ENCODE assay signal across 9 cellular contexts in the genomic region with DNA sequence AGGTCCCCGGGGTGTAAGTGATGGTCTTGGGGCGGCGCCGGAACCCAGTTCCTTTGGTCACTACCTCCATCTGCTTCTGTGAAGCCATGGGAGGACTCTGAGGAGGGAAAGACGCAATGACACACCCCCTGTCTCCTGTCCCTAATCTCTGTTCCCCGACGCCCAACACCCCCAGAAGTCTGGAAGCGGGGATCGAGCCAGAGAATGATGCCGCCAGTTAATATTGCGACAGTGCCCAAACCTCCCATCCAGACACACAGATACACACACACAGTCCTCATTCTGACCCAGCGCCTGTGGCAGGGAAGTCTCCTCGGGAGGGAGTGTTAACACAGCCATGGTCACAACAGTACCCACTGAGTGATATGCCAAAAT. TPM values are rescaled to one million over a fixed set of nuclear protein-coding genes. Genes with fewer than 3 reads are reported as not detected.
DNase-seq lines count a peak whose midpoint lies in the region; TF ChIP-seq lines count a peak whose summit lies in the region.
"Had no signal": no experiment of that assay in that cellular context is flagged by ENCODE, and none has a peak within 500 bp of the region (broad histone marks: within the 10 kb centered on the region; RNA-seq: fewer than 3 reads in every experiment).

No MANE protein-coding gene starts in this region.

- TF ChIP-seq CTCF in KMS-11 (conservative IDR thresholded peaks at IDR 0.05; ENCODE audit: low read depth, low read length): no peak
- TF ChIP-seq CTCF in colonic mucosa (IDR thresholded peaks at IDR 0.05): no peak

- H3K9ac ChIP-seq in KMS-11: no peak overlapping the region
- H3K9ac ChIP-seq in colonic mucosa (ENCODE audit: low read depth in 2 of 2, low read length in 2 of 2): peak overlapping the region; percentile 69 to 90
- peak overlapping the region; percentile 93 for H3K9ac ChIP-seq in mucosa of stomach (ENCODE audit: low read length)

- peak; percentile 16 for DNase-seq in SHP77 treated with DMSO at 0.1 percent for 48 hours (lab: John Stamatoyannopoulos, UW)
- no peak for DNase-seq in SHP77 (lab: John Stamatoyannopoulos, UW)
- DNase-seq in colonic mucosa: no peak
- DNase-seq in T-helper 9 cell: no peak
- DNase-seq in NCI-H1092 treated with DMSO at 0.1 percent for 48 hours (lab: John Stamatoyannopoulos, UW): no peak
- DNase-seq in cortex of kidney (lab: John Stamatoyannopoulos, UW): no peak

- no peaks in the 10 kb centered on the region for H4K20me1 ChIP-seq in KMS-11 (ENCODE audit: insufficient read depth)

- no peaks in the 10 kb centered on the region; the same call in 1 of the 2 replicates for H3K27me3 ChIP-seq in KMS-11 (ENCODE audit: insufficient read depth, low read depth)
- H3K27me3 ChIP-seq in colonic mucosa: no peaks in the 10 kb centered on the region
- peaks cover 3% of the 10 kb centered on the region for H3K27me3 ChIP-seq in mucosa of stomach (ENCODE audit: control insufficient read depth, insufficient read depth, low read length)

- H3K27ac ChIP-seq in KMS-11 (no peak overlapping the region), colonic mucosa (no peak overlapping the region)

- peaks cover 21% of the 10 kb centered on the region for H3K79me2 ChIP-seq in KMS-11 (ENCODE audit: insufficient read depth, low read depth)

- H3K36me3 ChIP-seq in KMS-11 (ENCODE audit: insufficient read depth) (no peaks in the 10 kb centered on the region; the same call in 1 of the 2 replicates), colonic mucosa (no peaks in the 10 kb centered on the region), mucosa of stomach (ENCODE audit: control insufficient read depth, insufficient read depth, low read length) (no peaks in the 10 kb centered on the region)

- intact Hi-C loops in colonic mucosa (cut with DNase I): no loop called here

- H3K4me1 ChIP-seq in KMS-11 (ENCODE audit: low read depth, poor library complexity, severe bottlenecking) (peaks cover 12% of the 10 kb centered on the region), colonic mucosa (peaks cover 9% of the 10 kb centered on the region), mucosa of stomach (ENCODE audit: control insufficient read depth, insufficient read depth, low read length) (peaks cover 18% of the 10 kb centered on the region)

- H3K9me3 ChIP-seq in colonic mucosa (no peaks in the 10 kb centered on the region), mucosa of stomach (ENCODE audit: control insufficient read depth, low read length) (no peaks in the 10 kb centered on the region)

- H3K4me3 ChIP-seq in KMS-11 (IDR thresholded peaks at IDR 0.05; ENCODE audit: insufficient read depth, low read depth, low read length) (no peak overlapping the region), colonic mucosa (peak overlapping the region; percentile 100), mucosa of stomach (ENCODE audit: low read length) (peak overlapping the region; percentile 95)

- H2AFZ ChIP-seq in KMS-11 (ENCODE audit: low read depth): peak overlapping the region; percentile 87

- H3K4me2 ChIP-seq in KMS-11: peak overlapping the region; percentile 95

RNA-seq across cellular contexts. Expression of a gene that starts 0.4 kb away (rescaled TPM):
- not detected for total RNA-seq in colonic mucosa

RNA-seq across cellular contexts. Expression of a gene that starts 0.5 kb away (rescaled TPM):
- total RNA-seq in colonic mucosa: 100 to 1,000 TPM in 1 of 2 donors, 10 to 100 TPM in 1; 52.5 to 110 TPM

RNA-seq across cellular contexts. Expression of a gene that starts 31.3 kb away (rescaled TPM):
- 1 to 10 TPM in 1 of 2 donors, under 1 TPM in 1; 0.57 to 3.4 TPM for total RNA-seq in colonic mucosa
- total RNA-seq: Daoy had no signal

RNA-seq across cellular contexts. Expression of a gene that starts 47.0 kb away (rescaled TPM):
- 10 to 100 TPM; 27.3 TPM for total RNA-seq in colonic mucosa
